Comparison of ENCODE assay signal across 25 cellular contexts in the genomic region with DNA sequence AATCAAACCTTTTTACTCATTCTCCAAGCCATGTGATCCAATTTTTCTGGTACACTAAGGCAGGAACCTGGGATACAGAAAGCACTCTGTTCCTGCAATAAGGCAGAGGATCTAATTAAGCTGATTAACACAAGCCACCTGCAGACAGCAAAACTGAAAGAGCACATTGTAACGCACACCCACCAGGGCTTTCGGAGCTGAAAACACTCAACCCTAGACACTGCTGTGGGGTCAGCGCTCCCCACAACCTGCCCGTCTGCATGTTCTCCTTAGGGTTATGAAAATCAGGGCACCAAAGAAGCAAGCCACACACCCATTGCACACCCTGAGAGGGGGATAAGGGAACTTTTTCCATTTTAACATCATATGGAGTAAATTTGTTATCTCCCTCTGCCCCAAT.
"Had no signal": no experiment of that assay in that cellular context is flagged by ENCODE, and none has a peak within 500 bp of the region (broad histone marks: within the 10 kb centered on the region; RNA-seq: fewer than 3 reads in every experiment).

No MANE protein-coding gene starts in this region.

- H3K4me3 ChIP-seq: neural progenitor cell, ovary, psoas muscle, right lobe of liver, sigmoid colon, stomach, thoracic aorta, thyroid gland, tibial nerve, upper lobe of left lung, vagina had no signal

- H3K4me1 ChIP-seq: neural progenitor cell, parathyroid adenoma, psoas muscle, right lobe of liver, sigmoid colon, stomach, thyroid gland, tibial nerve, upper lobe of left lung, vagina had no signal

- H3K36me3 ChIP-seq: neural progenitor cell, ovary, right lobe of liver, sigmoid colon, stomach, thoracic aorta, thyroid gland, tibial nerve, upper lobe of left lung, vagina had no signal

- DNase-seq: natural killer cell; occipital lobe; posterior cingulate gyrus; psoas muscle; right lobe of liver; sigmoid colon; small intestine; stimulated activated CD4-positive, alpha-beta T cell treated with anti-CD3 and anti-CD28 coated beads, Interleukin-15, amount 100 ng/mL, for 24 hours; stimulated activated CD4-positive, alpha-beta T cell treated with anti-CD3 and anti-CD28 coated beads, Interleukin-2, amount 100 ng/mL, for 24 hours; stimulated activated CD4-positive, alpha-beta T cell treated with anti-CD3 and anti-CD28 coated beads, Interleukin-2, amount 100 ng/mL, for 48 hours; stimulated activated CD4-positive, alpha-beta T cell treated with anti-CD3 and anti-CD28 coated beads, Interleukin-4, amount 100 ng/mL, for 24 hours; stimulated activated naive B cell treated with anti-CD40 and anti-IgM and Interleukin-4, amounts not matched to agents 10 μg/mL and 1 μg/mL and 100 μg/mL, for 72 hours; stimulated activated naive CD4-positive, alpha-beta T cell treated with Interleukin-2 at 50 U/mL for 16 hours; stomach; thyroid gland; trophoblast cell; upper lobe of left lung had no signal

- H3K27me3 ChIP-seq: neural progenitor cell, ovary, right lobe of liver, sigmoid colon, stomach, thyroid gland, tibial nerve, upper lobe of left lung, vagina had no signal

- H3K27ac ChIP-seq: neural progenitor cell, ovary, parathyroid adenoma, psoas muscle, right lobe of liver, sigmoid colon, stomach, thoracic aorta, thyroid gland, tibial nerve, upper lobe of left lung, vagina had no signal

- H3K9me3 ChIP-seq: ovary, psoas muscle, right lobe of liver, sigmoid colon, stomach, thoracic aorta, thyroid gland, tibial nerve, upper lobe of left lung, vagina had no signal

- H3K4me2 ChIP-seq: neural progenitor cell had no signal

- ATAC-seq: natural killer cell; psoas muscle; right cardiac atrium; right lobe of liver; stimulated activated effector memory CD8-positive, alpha-beta T cell treated with anti-CD3 and anti-CD28 coated beads, Interleukin-12 subunit alpha, Interleukin-12 subunit beta, amount 100 ng/mL, for 72 hours; stimulated activated naive B cell treated with anti-CD40 and anti-IgM and Interleukin-4, amounts not matched to agents 10 μg/mL and 1 μg/mL and 100 μg/mL, for 72 hours had no signal

- H3K79me2 ChIP-seq: parathyroid adenoma had no signal

- H3K9ac ChIP-seq: neural progenitor cell, parathyroid adenoma had no signal

- H2AFZ ChIP-seq: neural progenitor cell, parathyroid adenoma had no signal
